8 cellular contexts compared by ENCODE assay signal in the genomic region with DNA sequence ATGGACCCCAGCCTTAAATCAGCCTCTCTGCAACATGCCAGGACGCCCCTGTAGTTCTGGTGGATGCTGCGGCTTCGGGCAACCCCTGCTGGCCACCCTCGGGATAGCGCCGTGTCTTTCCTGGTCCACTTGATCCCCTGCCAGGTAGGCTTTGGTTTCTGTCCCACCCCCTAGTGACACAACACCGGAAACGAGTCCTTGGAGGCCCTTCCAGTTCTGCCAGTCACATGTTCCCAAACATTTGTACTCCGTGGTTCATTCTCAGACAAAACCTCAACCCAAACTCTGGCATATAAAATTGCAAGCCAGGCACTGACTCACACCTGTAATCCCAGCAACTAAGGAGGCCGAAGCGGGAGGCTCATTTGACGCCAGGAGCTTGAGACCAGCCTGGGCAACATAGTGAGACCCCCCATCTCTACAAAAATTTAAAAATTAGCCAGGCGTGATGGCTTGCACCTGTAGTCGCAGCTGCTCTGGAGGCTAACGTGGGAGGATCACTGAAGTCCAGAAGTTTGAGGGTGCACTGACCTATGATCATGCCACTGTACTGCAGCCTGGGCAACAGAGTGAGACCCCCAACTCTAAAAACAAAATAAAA. TPM values are rescaled to one million over a fixed set of nuclear protein-coding genes. Genes with fewer than 3 reads are reported as not detected.
A peak's percentile ranks its signal among the peaks of the same experiment; 100 is the strongest.
DNase-seq lines count a peak whose midpoint lies in the region; ATAC-seq and TF ChIP-seq lines count a peak whose summit lies in the region.

No MANE protein-coding gene starts in this region.

- no peak overlapping the region for H3K4me3 Mint-ChIP-seq in endothelial cell (ENCODE audit: unreplicated experiment)

- no peak overlapping the region for H3K27ac Mint-ChIP-seq in endothelial cell (ENCODE audit: unreplicated experiment)

- DNase-seq in DMS53 treated with DMSO at 0.1 percent for 48 hours (lab: John Stamatoyannopoulos, UW; ENCODE audit: unreplicated experiment) (peak; percentile 97), NCI-H526 treated with DMSO at 0.1 percent for 48 hours (lab: John Stamatoyannopoulos, UW) (peak; percentile 70), endothelial cell (ENCODE audit: low spot score) (peak; percentile 82), middle frontal gyrus (ENCODE audit: extremely low spot score, low spot score) (peak; percentile 78)
- DNase-seq in activated CD8-positive, alpha-beta memory T cell treated with anti-CD3 and anti-CD28 coated beads for 48 hours (ENCODE audit: low read depth in 2 of 3, low spot score in 2 of 3): peak; percentile 32 to 60 (median 55)
- peak; percentile 47 to 61 for DNase-seq in stimulated activated CD8-positive, alpha-beta memory T cell treated with anti-CD3 and anti-CD28 coated beads, Interleukin-7, amount 100 ng/mL, for 48 hours (ENCODE audit: extremely low read depth in 1 of 2, low read depth in 1 of 2)

- no peaks in the 10 kb centered on the region for H3K9me3 Mint-ChIP-seq in endothelial cell (ENCODE audit: unreplicated experiment)

- H3K27me3 Mint-ChIP-seq in endothelial cell (ENCODE audit: unreplicated experiment): peaks cover 8% of the 10 kb centered on the region

- peaks cover 17% of the 10 kb centered on the region for H3K4me1 Mint-ChIP-seq in endothelial cell (ENCODE audit: unreplicated experiment)

- no peaks in the 10 kb centered on the region for H3K36me3 Mint-ChIP-seq in endothelial cell (ENCODE audit: low read depth, unreplicated experiment)

- ATAC-seq in HG03103 (IDR thresholded peaks at IDR 0.05; ENCODE audit: low read depth, unreplicated experiment): peak; percentile 74
- no peak for ATAC-seq in GM19452 (IDR thresholded peaks at IDR 0.05; ENCODE audit: unreplicated experiment)

- peak; percentile 78 for TF ChIP-seq CTCF in endothelial cell (IDR thresholded peaks at IDR 0.05; ENCODE audit: unreplicated experiment)

RNA-seq across cellular contexts. Expression of a gene that starts 37.0 kb away (rescaled TPM):
- total RNA-seq in endothelial cell (ENCODE audit: unreplicated experiment): 0.21 TPM

RNA-seq across cellular contexts. Expression of a gene that starts 42.0 kb away (rescaled TPM):
- 62.8 TPM for total RNA-seq in endothelial cell (ENCODE audit: unreplicated experiment)

RNA-seq across cellular contexts. Expression of a gene that starts 51.0 kb away (rescaled TPM):
- not detected for total RNA-seq in endothelial cell (ENCODE audit: unreplicated experiment)
